In the genomic region with DNA sequence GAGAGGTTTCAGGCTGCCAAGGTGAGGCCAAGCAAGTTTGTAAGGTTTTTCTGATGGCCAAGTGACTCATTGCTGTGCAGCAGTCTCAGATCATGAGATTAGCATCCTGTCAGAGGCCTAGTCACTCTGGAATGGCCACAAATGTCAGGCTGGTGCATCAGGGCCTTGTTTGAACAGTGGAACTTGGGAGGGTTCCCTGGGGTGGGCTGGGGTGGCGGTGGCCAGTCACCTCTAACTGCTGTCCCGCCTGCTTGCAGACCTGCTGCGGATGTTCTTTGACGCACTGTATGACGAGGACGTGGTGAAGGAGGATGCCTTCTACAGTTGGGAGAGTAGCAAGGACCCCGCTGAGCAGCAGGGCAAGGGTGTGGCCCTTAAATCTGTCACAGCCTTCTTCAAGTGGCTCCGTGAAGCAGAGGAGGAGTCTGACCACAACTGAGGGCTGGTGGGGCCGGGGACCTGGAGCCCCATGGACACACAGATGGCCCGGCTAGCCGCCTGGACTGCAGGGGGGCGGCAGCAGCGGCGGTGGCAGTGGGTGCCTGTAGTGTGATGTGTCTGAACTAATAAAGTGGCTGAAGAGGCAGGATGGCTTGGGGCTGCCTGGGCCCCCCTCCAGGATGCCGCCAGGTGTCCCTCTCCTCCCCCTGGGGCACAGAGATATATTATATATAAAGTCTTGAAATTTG, we compare ENCODE assay signal across 8 cellular contexts. TPM values are rescaled to one million over a fixed set of nuclear protein-coding genes. Genes with fewer than 3 reads are reported as not detected.
DNase-seq lines count a peak whose midpoint lies in the region.

No MANE protein-coding gene starts in this region.

- peaks cover 21 to 25% of the 10 kb centered on the region in 2 donors for H3K4me1 Mint-ChIP-seq in immature natural killer cell

- in situ Hi-C loops in ACHN (cut with HindIII; ENCODE audit: low pct_ligation_motif_present, low pct_unique_long_range_greater_than_20kb, low sequenced_read_pairs): no loop called here

- peaks cover 0 to 1% (median 0%) of the 10 kb centered on the region in 6 donors for H3K9me3 Mint-ChIP-seq in immature natural killer cell

- peaks cover 9 to 37% (median 12%) of the 10 kb centered on the region in 3 donors for H3K36me3 Mint-ChIP-seq in immature natural killer cell

- H3K27ac Mint-ChIP-seq in immature natural killer cell: peak overlapping the region; percentile 41 to 97 (median 96)

- peak overlapping the region in 4 of 5 donors; percentile 2 to 86 (median 34) for H3K4me3 Mint-ChIP-seq in immature natural killer cell

- H3K27me3 Mint-ChIP-seq in immature natural killer cell (ENCODE audit: low read depth in 3 of 3): peaks cover 2 to 7% (median 7%) of the 10 kb centered on the region in 3 donors

- DNase-seq in ACHN (peak; percentile 55), NAMALWA (ENCODE audit: low spot score) (peak; percentile 39), immature natural killer cell (peak in 2 of 3 donors; percentile 18 to 21), NCI-H524 treated with DMSO at 0.1 percent for 48 hours (lab: John Stamatoyannopoulos, UW) (no peak), GM19240 (ENCODE audit: insufficient read length, low spot score) (no peak), NCI-H2107 treated with DMSO at 0.1 percent for 48 hours (lab: John Stamatoyannopoulos, UW; ENCODE audit: unreplicated experiment) (no peak)
- peak; percentile 42 for DNase-seq in activated naive CD4-positive, alpha-beta T cell treated with anti-CD3 and anti-CD28 coated beads, Interleukin-2, amount 50 U/mL, for 16 hours
- peak; percentile 26 for DNase-seq in stimulated activated naive CD4-positive, alpha-beta T cell treated with Interleukin-2 at 50 U/mL for 16 hours (lab: John Stamatoyannopoulos, UW)

RNA-seq across cellular contexts. Expression of a gene that starts 2.8 kb away (rescaled TPM):
- polyA plus RNA-seq in immature natural killer cell: 1 to 10 TPM; 2.4 to 3.0 (median 2.8) TPM

RNA-seq across cellular contexts. Expression of a gene that starts 20.2 kb away (rescaled TPM):
- 10 to 100 TPM in 2 of 3 donors, 1 to 10 TPM in 1; 6.4 to 55.9 (median 13.4) TPM for polyA plus RNA-seq in immature natural killer cell

RNA-seq across cellular contexts. Expression of a gene that starts 26.8 kb away (rescaled TPM):
- polyA plus RNA-seq in immature natural killer cell: under 1 TPM in 2 of 3 donors, not detected in 1; 0.57 to 0.76 TPM

RNA-seq across cellular contexts. Expression of a gene that starts 26.9 kb away (rescaled TPM):
- polyA plus RNA-seq in immature natural killer cell: 10 to 100 TPM; 57.2 to 61.2 (median 59.5) TPM

RNA-seq across cellular contexts. Expression of a gene that starts 35.6 kb away (rescaled TPM):
- 100 to 1,000 TPM; 169 to 295 (median 250) TPM for polyA plus RNA-seq in immature natural killer cell

Comparison
In these comparisons a context has a peak if more than half of its experiments do, and no peak if none do; other contexts are left out.
1. DNase-seq: peak in ACHN (single experiment), NAMALWA (single experiment), activated naive CD4-positive, alpha-beta T cell treated with anti-CD3 and anti-CD28 coated beads, Interleukin-2, amount 50 U/mL, for 16 hours (single experiment), immature natural killer cell (2 of 3) and stimulated activated naive CD4-positive, alpha-beta T cell treated with Interleukin-2 at 50 U/mL for 16 hours (single experiment); none in NCI-H524 treated with DMSO at 0.1 percent for 48 hours (single experiment), GM19240 (single experiment) and NCI-H2107 treated with DMSO at 0.1 percent for 48 hours (single experiment).